Comparison of ENCODE assay signal across 12 cellular contexts in the genomic region with DNA sequence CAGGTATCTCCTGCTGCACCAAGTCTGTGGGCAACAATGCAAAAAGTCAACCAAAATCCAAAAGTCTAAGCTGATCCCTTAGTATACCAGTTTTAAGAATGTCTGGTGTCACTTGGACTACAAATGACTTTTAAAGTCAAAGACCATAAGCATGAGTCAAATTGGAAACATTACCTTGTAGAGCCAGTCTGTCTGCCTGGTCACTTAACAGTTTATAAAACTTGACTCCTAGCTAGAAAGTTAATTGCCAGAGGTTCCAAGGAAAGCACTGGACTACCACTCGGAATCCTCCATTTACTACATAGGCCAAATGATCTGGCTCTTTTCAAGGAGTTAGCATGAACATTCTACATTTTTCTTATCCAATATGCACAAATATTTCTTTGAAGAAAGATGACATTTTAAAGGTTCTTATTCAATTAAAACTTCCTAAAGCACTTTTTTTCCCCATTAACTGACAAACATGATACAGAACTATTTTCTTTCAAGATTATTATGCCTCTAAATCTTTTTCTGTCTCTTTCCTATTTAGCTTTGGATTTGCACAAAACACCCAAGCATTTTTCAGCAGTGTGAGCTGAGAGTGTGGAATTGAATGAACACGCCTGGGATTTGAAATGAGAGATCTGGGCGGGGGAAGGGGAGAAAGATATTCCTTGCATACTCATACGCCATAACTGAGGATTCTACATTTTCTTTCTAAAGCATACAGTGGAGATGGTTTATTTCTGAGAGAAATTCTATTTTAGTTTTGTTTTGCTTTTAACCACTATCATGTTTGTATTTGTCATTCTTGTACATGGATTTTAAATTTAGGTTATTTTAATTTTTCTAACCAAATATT.
DNase-seq lines count a peak whose midpoint lies in the region; ATAC-seq and TF ChIP-seq lines count a peak whose summit lies in the region.
"Had no signal": no experiment of that assay in that cellular context is flagged by ENCODE, and none has a peak within 500 bp of the region (broad histone marks: within the 10 kb centered on the region; RNA-seq: fewer than 3 reads in every experiment).

No MANE protein-coding gene starts in this region.

- H3K27me3 ChIP-seq in GM23338 (ENCODE audit: insufficient read depth) (no peaks in the 10 kb centered on the region), smooth muscle cell (ENCODE audit: low read depth) (no peaks in the 10 kb centered on the region)
- H3K27me3 ChIP-seq: BLaER1 treated with 17β-estradiol and CSF1 and Interleukin-3, amounts not matched to agents 10 nM and 100 nM had no signal

- no peak for TF ChIP-seq CTCF in GM23338 (conservative IDR thresholded peaks at IDR 0.05; ENCODE audit: low read depth in 2 of 2)
- TF ChIP-seq CTCF in brain (conservative IDR thresholded peaks at IDR 0.05): no peak
- TF ChIP-seq CTCF in smooth muscle cell (IDR thresholded peaks at IDR 0.05; ENCODE audit: borderline replicate concordance, insufficient read depth, poor library complexity, severe bottlenecking): no peak
- no peak for TF ChIP-seq CTCF in GM10248 (IDR thresholded peaks at IDR 0.05; ENCODE audit: control extremely low read depth, extremely low read depth, low read depth, missing control alignments)

- CTCF ChIA-PET in GM10248 (lab: Yijun Ruan, JAX): no interaction called here
- CTCF ChIA-PET in activated CD4-positive, alpha-beta T cell treated with anti-CD3 and anti-CD28 coated beads, Interleukin-2, amount 10 ng/mL, durations not matched to agents 7 days and 5 days (lab: Charles Lee): no interaction called here

- peaks cover 29% of the 10 kb centered on the region for H3K4me1 ChIP-seq in GM23338 (ENCODE audit: insufficient read depth)
- peaks cover 26% of the 10 kb centered on the region for H3K4me1 ChIP-seq in smooth muscle cell (ENCODE audit: low read depth)

- no peaks in the 10 kb centered on the region for H3K9me2 ChIP-seq in GM23338 (ENCODE audit: insufficient read depth)

- no peak for DNase-seq in GM23338 (ENCODE audit: low spot score)
- peak; percentile 58 for DNase-seq in kidney tubule cell (ENCODE audit: low spot score)
- DNase-seq in smooth muscle cell (lab: John Stamatoyannopoulos, UW; ENCODE audit: unreplicated experiment): no peak
- no peak for DNase-seq in GM10248 (ENCODE audit: extremely low spot score)
- DNase-seq in dermis blood vessel endothelial cell: no peak
- DNase-seq in activated CD4-positive, alpha-beta T cell treated with anti-CD3 and anti-CD28 coated beads, Interleukin-2, amount 10 ng/mL, durations not matched to agents 7 days and 5 days: no peak
- no peak for DNase-seq in C1 segment of cervical spinal cord (lab: John Stamatoyannopoulos, UW)
- DNase-seq: naive thymus-derived CD8-positive, alpha-beta T cell; NCI-H446 treated with DMSO at 0.1 percent for 48 hours; RPMI8226 had no signal

- H3K9me3 Mint-ChIP-seq in GM23338: no peaks in the 10 kb centered on the region
- H3K9me3 Mint-ChIP-seq in brain: peaks cover 0 to 2% (median 0%) of the 10 kb centered on the region in 5 experiments
- H3K9me3 Mint-ChIP-seq in activated CD4-positive, alpha-beta T cell treated with anti-CD3 and anti-CD28 coated beads, Interleukin-2, amount 10 ng/mL, durations not matched to agents 7 days and 5 days: no peaks in the 10 kb centered on the region
- H3K9me3 Mint-ChIP-seq: naive thymus-derived CD8-positive, alpha-beta T cell had no signal

- H3K36me3 Mint-ChIP-seq in GM23338 (ENCODE audit: low read depth) (no peaks in the 10 kb centered on the region; the same call in 2 of the 3 replicates), brain (no peaks in the 10 kb centered on the region)
- no peaks in the 10 kb centered on the region for H3K36me3 Mint-ChIP-seq in activated CD4-positive, alpha-beta T cell treated with anti-CD3 and anti-CD28 coated beads, Interleukin-2, amount 10 ng/mL, durations not matched to agents 7 days and 5 days (ENCODE audit: low read depth)
- H3K36me3 Mint-ChIP-seq: naive thymus-derived CD8-positive, alpha-beta T cell had no signal

- H3K27me3 Mint-ChIP-seq in GM23338 (ENCODE audit: insufficient read depth, low read depth, poor library complexity): no peaks in the 10 kb centered on the region
- peaks cover 3% of the 10 kb centered on the region for H3K27me3 Mint-ChIP-seq in brain
- peaks cover 16% of the 10 kb centered on the region for H3K27me3 Mint-ChIP-seq in activated CD4-positive, alpha-beta T cell treated with anti-CD3 and anti-CD28 coated beads, Interleukin-2, amount 10 ng/mL, durations not matched to agents 7 days and 5 days

- H3K36me3 ChIP-seq in GM23338 (ENCODE audit: insufficient read depth) (no peaks in the 10 kb centered on the region), smooth muscle cell (ENCODE audit: low read depth) (no peaks in the 10 kb centered on the region)
- H3K36me3 ChIP-seq: BLaER1 treated with 17β-estradiol and CSF1 and Interleukin-3, amounts not matched to agents 10 nM and 100 nM had no signal

- no peak overlapping the region for H3K27ac Mint-ChIP-seq in GM23338
- H3K27ac Mint-ChIP-seq in brain: peak overlapping the region; percentile 12 to 94 (median 87)
- H3K27ac Mint-ChIP-seq in activated CD4-positive, alpha-beta T cell treated with anti-CD3 and anti-CD28 coated beads, Interleukin-2, amount 10 ng/mL, durations not matched to agents 7 days and 5 days: no peak overlapping the region
- H3K27ac Mint-ChIP-seq: naive thymus-derived CD8-positive, alpha-beta T cell had no signal

- no peak overlapping the region for H2AFZ ChIP-seq in GM23338
- H2AFZ ChIP-seq in smooth muscle cell (ENCODE audit: low read depth): no peak overlapping the region

- 51% methylated on average over 4 of the region's 4 CpGs for WGBS in smooth muscle cell (ENCODE audit: low lambda C conversion rate)

- POLR2A ChIA-PET in GM10248 (lab: Yijun Ruan, JAX): no interaction called here
- POLR2A ChIA-PET in activated CD4-positive, alpha-beta T cell treated with anti-CD3 and anti-CD28 coated beads, Interleukin-2, amount 10 ng/mL, durations not matched to agents 7 days and 5 days (lab: Charles Lee): no interaction called here

- H3K4me3 Mint-ChIP-seq in GM23338: no peak overlapping the region
- H3K4me3 Mint-ChIP-seq in brain: peak overlapping the region; percentile 11 to 74 (median 52)
- H3K4me3 Mint-ChIP-seq in activated CD4-positive, alpha-beta T cell treated with anti-CD3 and anti-CD28 coated beads, Interleukin-2, amount 10 ng/mL, durations not matched to agents 7 days and 5 days: no peak overlapping the region
- H3K4me3 Mint-ChIP-seq: naive thymus-derived CD8-positive, alpha-beta T cell had no signal

- ATAC-seq in GM23338: no peak
- ATAC-seq: naive thymus-derived CD8-positive, alpha-beta T cell had no signal

- H3K4me1 Mint-ChIP-seq in GM23338: peaks cover 38% of the 10 kb centered on the region
- peaks cover 34% of the 10 kb centered on the region for H3K4me1 Mint-ChIP-seq in brain
- no peaks in the 10 kb centered on the region for H3K4me1 Mint-ChIP-seq in activated CD4-positive, alpha-beta T cell treated with anti-CD3 and anti-CD28 coated beads, Interleukin-2, amount 10 ng/mL, durations not matched to agents 7 days and 5 days
- H3K4me1 Mint-ChIP-seq: naive thymus-derived CD8-positive, alpha-beta T cell had no signal

- H3K4me3 ChIP-seq in GM23338 (peak overlapping the region; percentile 25; the same call in 1 of the 2 replicates), smooth muscle cell (peak overlapping the region; percentile 21)
- H3K4me3 ChIP-seq: BLaER1 treated with 17β-estradiol and CSF1 and Interleukin-3, amounts not matched to agents 10 nM and 100 nM had no signal

- no peaks in the 10 kb centered on the region for H3K79me2 ChIP-seq in GM23338 (replicated peaks; ENCODE audit: insufficient read depth)
- no peaks in the 10 kb centered on the region for H3K79me2 ChIP-seq in smooth muscle cell (ENCODE audit: low read depth)

- H4K20me1 ChIP-seq in GM23338 (replicated peaks; ENCODE audit: insufficient read depth) (no peaks in the 10 kb centered on the region), smooth muscle cell (ENCODE audit: low read depth) (no peaks in the 10 kb centered on the region)
- H4K20me1 ChIP-seq: BLaER1 treated with 17β-estradiol and CSF1 and Interleukin-3, amounts not matched to agents 10 nM and 100 nM had no signal

- H3K9me3 ChIP-seq in smooth muscle cell (replicated peaks; ENCODE audit: low read depth): no peaks in the 10 kb centered on the region
- H3K9me3 ChIP-seq: BLaER1 treated with 17β-estradiol and CSF1 and Interleukin-3, amounts not matched to agents 10 nM and 100 nM had no signal

- H3K27ac ChIP-seq in GM23338 (ENCODE audit: low read depth) (no peak overlapping the region), smooth muscle cell (ENCODE audit: low read depth) (peak overlapping the region; percentile 98)
- H3K27ac ChIP-seq: BLaER1 treated with 17β-estradiol and CSF1 and Interleukin-3, amounts not matched to agents 10 nM and 100 nM had no signal

- H3K9ac ChIP-seq in smooth muscle cell (ENCODE audit: low read depth): peak overlapping the region; percentile 90
- H3K9ac ChIP-seq: BLaER1 treated with 17β-estradiol and CSF1 and Interleukin-3, amounts not matched to agents 10 nM and 100 nM had no signal

- H3F3A ChIP-seq in GM23338 (replicated peaks; ENCODE audit: low read depth) (no peaks in the 10 kb centered on the region), smooth muscle cell (ENCODE audit: low read depth) (peaks cover 15% of the 10 kb centered on the region)

- H3K4me2 ChIP-seq in GM23338 (peak overlapping the region; percentile 60), smooth muscle cell (peak overlapping the region; percentile 81)
- H3K4me2 ChIP-seq: BLaER1 treated with 17β-estradiol and CSF1 and Interleukin-3, amounts not matched to agents 10 nM and 100 nM had no signal

TF ChIP-seq in GM23338, 12 proteins besides CTCF, POLR2A, EP300 and RAD21 (continues in another document):
- no peak for TF ChIP-seq CREB1 (CRISPR knock-in tag; IDR thresholded peaks at IDR 0.05; ENCODE audit: low read depth)
- TF ChIP-seq STAT1 (IDR thresholded peaks at IDR 0.05; ENCODE audit: unreplicated experiment): no peak
- TF ChIP-seq ZNF114 (CRISPR knock-in tag; IDR thresholded peaks at IDR 0.05): no peak
- TF ChIP-seq EZH2 (IDR thresholded peaks at IDR 0.05; ENCODE audit: low read depth, unreplicated experiment): no peak
- no peak for TF ChIP-seq ZNF331 (CRISPR knock-in tag; IDR thresholded peaks at IDR 0.05; ENCODE audit: low read depth)
- no peak for TF ChIP-seq NANOG (IDR thresholded peaks at IDR 0.05; ENCODE audit: borderline replicate concordance)
- TF ChIP-seq POLR2AphosphoS5 (IDR thresholded peaks at IDR 0.05; ENCODE audit: low read depth): no peak
- no peak for TF ChIP-seq JUNB (IDR thresholded peaks at IDR 0.05; ENCODE audit: unreplicated experiment)
- TF ChIP-seq, protein P1, sequence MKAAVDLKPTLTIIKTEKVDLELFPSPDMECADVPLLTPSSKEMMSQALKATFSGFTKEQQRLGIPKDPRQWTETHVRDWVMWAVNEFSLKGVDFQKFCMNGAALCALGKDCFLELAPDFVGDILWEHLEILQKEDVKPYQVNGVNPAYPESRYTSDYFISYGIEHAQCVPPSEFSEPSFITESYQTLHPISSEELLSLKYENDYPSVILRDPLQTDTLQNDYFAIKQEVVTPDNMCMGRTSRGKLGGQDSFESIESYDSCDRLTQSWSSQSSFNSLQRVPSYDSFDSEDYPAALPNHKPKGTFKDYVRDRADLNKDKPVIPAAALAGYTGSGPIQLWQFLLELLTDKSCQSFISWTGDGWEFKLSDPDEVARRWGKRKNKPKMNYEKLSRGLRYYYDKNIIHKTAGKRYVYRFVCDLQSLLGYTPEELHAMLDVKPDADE (IDR thresholded peaks at IDR 0.05): no peak

Comparison
In these comparisons a context has a peak if more than half of its experiments do, and no peak if none do; other contexts are left out.
1. H3K27ac Mint-ChIP-seq: peak in brain (5 of 5); none in GM23338 (single experiment) and activated CD4-positive, alpha-beta T cell treated with anti-CD3 and anti-CD28 coated beads, Interleukin-2, amount 10 ng/mL, durations not matched to agents 7 days and 5 days (single experiment).
2. H3K4me3 Mint-ChIP-seq: peak in brain (5 of 5); none in GM23338 (single experiment) and activated CD4-positive, alpha-beta T cell treated with anti-CD3 and anti-CD28 coated beads, Interleukin-2, amount 10 ng/mL, durations not matched to agents 7 days and 5 days (single experiment).